Comparison of ENCODE assay signal across 13 cellular contexts in genomic region chr3:81684739-81685395, GRCh38.
DNase-seq lines count a peak whose midpoint lies in the region; ATAC-seq and TF ChIP-seq lines count a peak whose summit lies in the region.
"Had no signal": no experiment of that assay in that cellular context is flagged by ENCODE, and none has a peak within 500 bp of the region (broad histone marks: within the 10 kb centered on the region; RNA-seq: fewer than 3 reads in every experiment).

No MANE protein-coding gene starts in this region.

- intact Hi-C loops in Right ventricle myocardium inferior (cut with DNase I): no loop called here
- intact Hi-C loops in left ventricle myocardium superior (cut with micrococcal nuclease): no loop called here
- intact Hi-C loops in CD14-positive monocyte (cut with micrococcal nuclease): no loop called here

- peaks cover 4% of the 10 kb centered on the region for H3K4me1 Mint-ChIP-seq in CD14-positive monocyte

- TF ChIP-seq CTCF in right atrium auricular region (IDR thresholded peaks at IDR 0.05): no peak
- no peak for TF ChIP-seq CTCF in VCaP (conservative IDR thresholded peaks at IDR 0.05)
- TF ChIP-seq CTCF in CD14-positive monocyte (IDR thresholded peaks at IDR 0.05): no peak

- H3K27me3 ChIP-seq in right atrium auricular region (no peaks in the 10 kb centered on the region), subcutaneous abdominal adipose tissue (ENCODE audit: control insufficient read depth in 5 of 5, insufficient read depth in 4 of 5, low read length in 5 of 5) (no peaks in the 10 kb centered on the region)
- H3K27me3 ChIP-seq: testis had no signal

- peaks cover 0 to 14% (median 3%) of the 10 kb centered on the region in 7 donors for H3K9me3 Mint-ChIP-seq in CD14-positive monocyte
- H3K9me3 Mint-ChIP-seq: T-helper 1 cell treated with Interleukin-12 subunit alpha and Interleukin-12 subunit beta and Interleukin-4 antibody, amounts not matched to agents 30 μg/mL and 1 μg/mL, for 36 hours had no signal

- H3K4me3 ChIP-seq in right atrium auricular region (no peak overlapping the region), subcutaneous abdominal adipose tissue (ENCODE audit: low read depth in 1 of 5, low read length in 5 of 5) (no peak overlapping the region)
- H3K4me3 ChIP-seq: testis had no signal

- peaks cover 28 to 35% of the 10 kb centered on the region in 2 donors for H3K36me3 Mint-ChIP-seq in CD14-positive monocyte

- H3K27ac Mint-ChIP-seq in CD14-positive monocyte: peak overlapping the region in 1 of 7 donors; percentile 47
- H3K27ac Mint-ChIP-seq: activated naive CD8-positive, alpha-beta T cell; T-helper 1 cell treated with Interleukin-12 subunit alpha and Interleukin-12 subunit beta and Interleukin-4 antibody, amounts not matched to agents 30 μg/mL and 1 μg/mL, for 36 hours had no signal

- no peak for DNase-seq in Right ventricle myocardium inferior (ENCODE audit: missing footprints)
- no peak for DNase-seq in right atrium auricular region (ENCODE audit: low spot score)
- no peak for DNase-seq in left ventricle myocardium superior
- DNase-seq in ureter (ENCODE audit: low spot score): no peak
- DNase-seq in NCI-H1417 (lab: John Stamatoyannopoulos, UW): no peak
- no peak for DNase-seq in CD14-positive monocyte (ENCODE audit: low spot score)
- DNase-seq: DND-41, retina, testis had no signal

- H3K4me3 Mint-ChIP-seq in CD14-positive monocyte: no peak overlapping the region
- H3K4me3 Mint-ChIP-seq: activated naive CD8-positive, alpha-beta T cell; T-helper 1 cell treated with Interleukin-12 subunit alpha and Interleukin-12 subunit beta and Interleukin-4 antibody, amounts not matched to agents 30 μg/mL and 1 μg/mL, for 36 hours had no signal

- H3K27ac ChIP-seq in right atrium auricular region (no peak overlapping the region), VCaP (peak overlapping the region; percentile 0; the same call in 1 of the 2 replicates), subcutaneous abdominal adipose tissue (ENCODE audit: low read depth, low read length) (peak overlapping the region; percentile 24)
- H3K27ac ChIP-seq: testis had no signal

- H3K9me3 ChIP-seq in right atrium auricular region (no peaks in the 10 kb centered on the region), subcutaneous abdominal adipose tissue (ENCODE audit: control insufficient read depth in 5 of 5, low read length in 5 of 5) (no peaks in the 10 kb centered on the region)
- H3K9me3 ChIP-seq: testis had no signal

- H3K9ac ChIP-seq in subcutaneous abdominal adipose tissue (ENCODE audit: low read length in 5 of 5): no peak overlapping the region

- ATAC-seq in Right ventricle myocardium inferior: peak; percentile 80
- peak; percentile 90 for ATAC-seq in left ventricle myocardium superior

- no peaks in the 10 kb centered on the region for H3K4me1 ChIP-seq in right atrium auricular region
- H3K4me1 ChIP-seq in subcutaneous abdominal adipose tissue (ENCODE audit: control insufficient read depth in 5 of 5, insufficient read depth in 5 of 5, low read length in 5 of 5): peaks cover 0 to 7% (median 2%) of the 10 kb centered on the region in 5 donors
- H3K4me1 ChIP-seq: testis had no signal

- H3K36me3 ChIP-seq in right atrium auricular region (peaks cover 8% of the 10 kb centered on the region), subcutaneous abdominal adipose tissue (ENCODE audit: control insufficient read depth in 5 of 5, insufficient read depth in 5 of 5, low read length in 5 of 5) (peaks cover 0 to 19% (median 14%) of the 10 kb centered on the region in 5 donors)

- H3K27me3 Mint-ChIP-seq in CD14-positive monocyte (ENCODE audit: low read depth in 3 of 3): no peaks in the 10 kb centered on the region
- H3K27me3 Mint-ChIP-seq: activated naive CD8-positive, alpha-beta T cell had no signal

Comparison
In these comparisons a context has a peak if more than half of its experiments do, and no peak if none do; other contexts are left out.
1. H3K27ac ChIP-seq: peak in VCaP (single experiment) and subcutaneous abdominal adipose tissue (single experiment); none in right atrium auricular region (0 of 2).